In genomic region chr1:205262706-205263105, GRCh38 we compare ENCODE assay signal across 21 cellular contexts. TPM values are rescaled to one million over a fixed set of nuclear protein-coding genes. Genes with fewer than 3 reads are reported as not detected.
DNase-seq lines count a peak whose midpoint lies in the region; ATAC-seq and TF ChIP-seq lines count a peak whose summit lies in the region.
"Had no signal": no experiment of that assay in that cellular context is flagged by ENCODE, and none has a peak within 500 bp of the region (broad histone marks: within the 10 kb centered on the region; RNA-seq: fewer than 3 reads in every experiment).

No MANE protein-coding gene starts in this region.

- H3K4me1 Mint-ChIP-seq in WTC11: peaks cover 39% of the 10 kb centered on the region

- no peaks in the 10 kb centered on the region for H3K9me3 Mint-ChIP-seq in WTC11
- H3K9me3 Mint-ChIP-seq: activated naive CD4-positive, alpha-beta T cell treated with anti-CD3 and anti-CD28 coated beads, Interleukin-2, amount 50 U/mL, for 24 hours had no signal

- H2BK5ac ChIP-seq in mesendoderm (ENCODE audit: low read length): no peak overlapping the region

- no peak for TF ChIP-seq CTCF in KMS-11 (conservative IDR thresholded peaks at IDR 0.05; ENCODE audit: low read depth, low read length)
- TF ChIP-seq CTCF in WTC11 (IDR thresholded peaks at IDR 0.05): no peak
- TF ChIP-seq CTCF in GM20000 (IDR thresholded peaks at IDR 0.05; ENCODE audit: extremely low read depth, missing control alignments): no peak

- DNase-seq in EH (ENCODE audit: low read depth) (peak; percentile 48), WTC11 (ENCODE audit: low spot score) (no peak), mesendoderm (peak; percentile 56), iPS-NIHi11 (ENCODE audit: low spot score) (no peak), HEK293T (ENCODE audit: extremely low spot score) (no peak), GM20000 (ENCODE audit: low spot score) (no peak)
- DNase-seq: activated CD4-positive, alpha-beta T cell treated with anti-CD3 and anti-CD28 coated beads, Interleukin-2, amount 50 U/mL, for 1 hour; activated T-cell treated with anti-CD3 and anti-CD28 coated beads for 4 hours; effector CD4-positive, alpha-beta T cell; head of caudate nucleus; islet precursor cell; NCI-H1436 treated with DMSO at 0.1 percent for 48 hours; NCI-H446; stimulated activated naive CD4-positive, alpha-beta T cell; transverse colon had no signal

- H2BK15ac ChIP-seq in mesendoderm (replicated peaks; ENCODE audit: low read depth): no peak overlapping the region

- no peaks in the 10 kb centered on the region for H3K27me3 Mint-ChIP-seq in WTC11 (ENCODE audit: low read depth)
- H3K27me3 Mint-ChIP-seq: activated naive CD4-positive, alpha-beta T cell treated with anti-CD3 and anti-CD28 coated beads, Interleukin-2, amount 50 U/mL, for 24 hours had no signal

- H2BK120ac ChIP-seq in mesendoderm (ENCODE audit: low read depth, low read length): no peak overlapping the region

- ATAC-seq in WTC11 (peak; percentile 30), GM18873 (IDR thresholded peaks at IDR 0.05; ENCODE audit: low FRiP score, unreplicated experiment) (no peak)

- H3K9ac ChIP-seq in KMS-11: no peak overlapping the region
- H3K9ac ChIP-seq in mesendoderm (ENCODE audit: low read length): no peak overlapping the region

- H3K18ac ChIP-seq in mesendoderm (ENCODE audit: low read length): no peak overlapping the region

- H3K36me3 ChIP-seq in KMS-11 (ENCODE audit: insufficient read depth) (no peaks in the 10 kb centered on the region), mesendoderm (ENCODE audit: control insufficient read depth, insufficient read depth, low read length) (no peaks in the 10 kb centered on the region)
- H3K36me3 ChIP-seq: SJSA1, transverse colon had no signal

- H3K4me1 ChIP-seq in KMS-11 (ENCODE audit: low read depth, poor library complexity, severe bottlenecking) (peaks cover 72% of the 10 kb centered on the region), mesendoderm (ENCODE audit: control insufficient read depth, low read depth, low read length) (peaks cover 3% of the 10 kb centered on the region)

- no peak overlapping the region for H3K4me3 Mint-ChIP-seq in WTC11
- H3K4me3 Mint-ChIP-seq: activated naive CD4-positive, alpha-beta T cell treated with anti-CD3 and anti-CD28 coated beads, Interleukin-2, amount 50 U/mL, for 24 hours; B cell had no signal

- H3K27ac Mint-ChIP-seq in WTC11: no peak overlapping the region; the same call in 1 of the 2 replicates
- H3K27ac Mint-ChIP-seq: activated naive CD4-positive, alpha-beta T cell treated with anti-CD3 and anti-CD28 coated beads, Interleukin-2, amount 50 U/mL, for 24 hours; B cell had no signal

- peak overlapping the region; percentile 40; the same call in 1 of the 2 replicates for H3K4me2 ChIP-seq in KMS-11
- H3K4me2 ChIP-seq in mesendoderm (ENCODE audit: low read length): no peak overlapping the region

- CTCF ChIA-PET in WTC11 (lab: Charles Lee): interaction anchor here (1.1 to 6.5 kb wide), 15 partner anchors 9 to 223 kb away, joined by 3 to 36 read pairs (median 7); partner anchors contain the start of gene TMCC2
- CTCF ChIA-PET in HEK293T (lab: Yijun Ruan, JAX): interaction anchor here (0.7 to 1.5 kb wide), 2 partner anchors 33 to 122 kb away, joined by 3 to 5 read pairs; no protein-coding TSS in a partner anchor

- H4K20me1 ChIP-seq in KMS-11 (ENCODE audit: insufficient read depth): no peaks in the 10 kb centered on the region

- H4K8ac ChIP-seq in mesendoderm (ENCODE audit: low read depth, low read length): no peak overlapping the region

- H3K4me3 ChIP-seq in KMS-11 (IDR thresholded peaks at IDR 0.05; ENCODE audit: insufficient read depth, low read depth, low read length) (no peak overlapping the region), mesendoderm (ENCODE audit: low read length) (no peak overlapping the region)
- H3K4me3 ChIP-seq: SJSA1, transverse colon had no signal

- no peak overlapping the region for H3K23ac ChIP-seq in mesendoderm (ENCODE audit: low read length)

- no peak overlapping the region for H2AK5ac ChIP-seq in mesendoderm (ENCODE audit: low read length)

- no peak overlapping the region for H3K56ac ChIP-seq in mesendoderm (ENCODE audit: low read length)

- no peak overlapping the region for H3K4ac ChIP-seq in mesendoderm (ENCODE audit: low read depth, low read length)

- H3K27ac ChIP-seq in KMS-11 (no peak overlapping the region), mesendoderm (ENCODE audit: low read depth, low read length) (no peak overlapping the region)
- H3K27ac ChIP-seq: HL-60, SJSA1, transverse colon had no signal

- H2AFZ ChIP-seq in KMS-11 (ENCODE audit: low read depth): no peak overlapping the region

- POLR2A ChIA-PET in WTC11 (lab: Charles Lee) (no interaction called here), HEK293T (lab: Yijun Ruan, JAX) (no interaction called here)

- no peaks in the 10 kb centered on the region for H3K79me1 ChIP-seq in mesendoderm (ENCODE audit: low read length)

- WGBS in mesendoderm (ENCODE audit: extremely low coverage, insufficient coverage, low lambda C conversion rate): no CpG with 5 or more reads among the region's 7 CpGs

- H3K27me3 ChIP-seq in KMS-11 (ENCODE audit: insufficient read depth, low read depth): no peaks in the 10 kb centered on the region
- no peaks in the 10 kb centered on the region for H3K27me3 ChIP-seq in mesendoderm (ENCODE audit: insufficient read depth, low read length, poor library complexity)
- H3K27me3 ChIP-seq: SJSA1, transverse colon had no signal

- H3K79me2 ChIP-seq in KMS-11 (ENCODE audit: insufficient read depth, low read depth): no peaks in the 10 kb centered on the region; the same call in 1 of the 2 replicates
- H3K79me2 ChIP-seq in mesendoderm (ENCODE audit: control insufficient read depth, insufficient read depth, low read length): no peaks in the 10 kb centered on the region

- no peak overlapping the region for H4K5ac ChIP-seq in mesendoderm (ENCODE audit: low read length)

- H3K36me3 Mint-ChIP-seq in WTC11: no peaks in the 10 kb centered on the region
- H3K36me3 Mint-ChIP-seq: activated naive CD4-positive, alpha-beta T cell treated with anti-CD3 and anti-CD28 coated beads, Interleukin-2, amount 50 U/mL, for 24 hours had no signal

TF ChIP-seq in WTC11, 78 proteins besides CTCF, POLR2A, EP300 and RAD21 (continues in another document):
- no peak for TF ChIP-seq ZNF281 (CRISPR knock-in tag; IDR thresholded peaks at IDR 0.05)

TF ChIP-seq in HEK293T, 16 proteins besides CTCF, POLR2A, EP300 and RAD21:
- no peak for TF ChIP-seq FOXA1 (IDR thresholded peaks at IDR 0.05)
- TF ChIP-seq BHLHE40 (IDR thresholded peaks at IDR 0.05; ENCODE audit: borderline replicate concordance): no peak
- TF ChIP-seq HDGF (IDR thresholded peaks at IDR 0.05; ENCODE audit: borderline replicate concordance): no peak
TF ChIP-seq in HEK293T: peak in this region for 0.

RNA-seq across cellular contexts. Expression of gene TMCC2, which starts 35.0 kb away (rescaled TPM):
- total RNA-seq in WTC11 (2021): 9.5 to 11.2 TPM (median 11.2 TPM) in 3 replicates
- polyA plus RNA-seq in mesendoderm (2013, experiment 1 of 2): 3.2 TPM
- 3.2 TPM for polyA plus RNA-seq in mesendoderm (2013, experiment 2 of 2)

RNA-seq across cellular contexts. Expression of gene DSTYK, which starts 51.2 kb away (rescaled TPM):
- 10.3 to 11.6 TPM (median 11.0 TPM) in 3 replicates for total RNA-seq in WTC11 (2021)
- 3.8 TPM for polyA plus RNA-seq in mesendoderm (2013, experiment 1 of 2)
- 3.6 TPM for polyA plus RNA-seq in mesendoderm (2013, experiment 2 of 2)

RNA-seq across cellular contexts. Expression of gene NUAK2, which starts 58.8 kb away (rescaled TPM):
- total RNA-seq in WTC11 (2021): 8.7 to 10.8 TPM (median 10.8 TPM) in 3 replicates
- 11.0 TPM for polyA plus RNA-seq in mesendoderm (2013, experiment 1 of 2)
- polyA plus RNA-seq in mesendoderm (2013, experiment 2 of 2): 11.3 TPM

Comparison
In these comparisons a context has a peak if more than half of its experiments do, and no peak if none do; other contexts are left out.
1. DNase-seq: peak in EH (single experiment) and mesendoderm (single experiment); none in WTC11 (single experiment), iPS-NIHi11 (single experiment), HEK293T (single experiment) and GM20000 (single experiment).